In the genomic region with DNA sequence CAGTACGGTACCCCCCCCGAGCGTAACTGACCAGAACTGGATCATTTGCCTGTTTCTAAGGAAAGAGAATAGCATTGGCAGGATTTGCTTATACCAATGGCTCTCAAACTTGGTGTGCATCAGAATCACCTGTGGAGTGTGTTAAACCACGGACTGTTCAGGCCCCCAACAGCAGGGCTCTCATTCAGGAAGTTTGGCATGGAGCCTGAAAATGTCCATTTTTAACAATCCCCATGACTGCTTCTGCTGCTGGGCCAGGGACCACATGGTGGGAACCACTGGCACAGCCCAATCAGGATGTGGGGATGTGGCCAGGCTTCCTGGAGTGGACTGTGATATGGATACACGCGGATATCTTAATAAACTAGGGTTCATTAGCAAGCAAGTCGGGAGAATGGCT, we compare ENCODE assay signal across 22 cellular contexts.
"Had no signal": no experiment of that assay in that cellular context is flagged by ENCODE, and none has a peak within 500 bp of the region (broad histone marks: within the 10 kb centered on the region; RNA-seq: fewer than 3 reads in every experiment).

No MANE protein-coding gene starts in this region.

- H3K9me3 ChIP-seq: ascending aorta, colonic mucosa, gastrocnemius medialis, pancreas, suprapubic skin had no signal

- H3K4me2 ChIP-seq: hepatocyte, neural progenitor cell had no signal

- ATAC-seq: activated naive CD8-positive, alpha-beta T cell treated with anti-CD3 and anti-CD28 coated beads, Interleukin-2, amount 50 U/mL, for 24 hours; activated T-cell treated with anti-CD3 and anti-CD28 coated beads, Interleukin-2, amount 50 U/mL, for 72 hours; gastrocnemius medialis; pancreas; stimulated activated naive CD8-positive, alpha-beta T cell treated with anti-CD3 and anti-CD28 coated beads, Interleukin-15, Interleukin-2, amounts not matched to agents 100 U/mL and 50 U/mL, for 24 hours had no signal

- H3K4me3 Mint-ChIP-seq: activated CD4-positive, alpha-beta memory T cell treated with anti-CD3 and anti-CD28 coated beads, Interleukin-2, amount 10 ng/mL, durations not matched to agents 7 days and 5 days; activated naive CD8-positive, alpha-beta T cell treated with anti-CD3 and anti-CD28 coated beads, Interleukin-2, amount 50 U/mL, for 24 hours; activated T-cell treated with anti-CD3 and anti-CD28 coated beads, Interleukin-2, amount 50 U/mL, for 72 hours; mesothelial cell of epicardium; neural progenitor cell; type B pancreatic cell had no signal

- H3K27ac Mint-ChIP-seq: activated CD4-positive, alpha-beta memory T cell treated with anti-CD3 and anti-CD28 coated beads, Interleukin-2, amount 10 ng/mL, durations not matched to agents 7 days and 5 days; activated naive CD8-positive, alpha-beta T cell treated with anti-CD3 and anti-CD28 coated beads, Interleukin-2, amount 50 U/mL, for 24 hours; activated T-cell treated with anti-CD3 and anti-CD28 coated beads, Interleukin-2, amount 50 U/mL, for 72 hours; mesothelial cell of epicardium; neural progenitor cell; type B pancreatic cell had no signal

- H3K36me3 Mint-ChIP-seq: mesothelial cell of epicardium, neural progenitor cell, type B pancreatic cell had no signal

- H3K4me1 Mint-ChIP-seq: mesothelial cell of epicardium had no signal

- H3K4me1 ChIP-seq: ascending aorta, colonic mucosa, gastrocnemius medialis, neural progenitor cell, pancreas had no signal

- H2AFZ ChIP-seq: hepatocyte, neural progenitor cell had no signal

- H3K27ac ChIP-seq: ascending aorta, cardiac muscle cell, colonic mucosa, epithelial cell of prostate, gastrocnemius medialis, hepatocyte, neural progenitor cell, pancreas, suprapubic skin, VCaP had no signal

- DNase-seq: activated CD4-positive, alpha-beta memory T cell treated with anti-CD3 and anti-CD28 coated beads, Interleukin-2, amount 10 ng/mL, durations not matched to agents 7 days and 5 days; activated gamma-delta T cell treated with Interleukin-2 at 50 U/mL for 16 hours; activated naive CD8-positive, alpha-beta T cell treated with anti-CD3 and anti-CD28 coated beads, Interleukin-2, amount 50 U/mL, for 24 hours; activated T-cell treated with anti-CD3 and anti-CD28 coated beads, Interleukin-2, amount 50 U/mL, for 72 hours; colonic mucosa; effector CD8-positive, alpha-beta T cell; gastrocnemius medialis; kidney glomerular epithelial cell; pancreas; stimulated activated CD4-positive, alpha-beta T cell treated with anti-CD3 and anti-CD28 coated beads, Interleukin-4, amount 100 ng/mL, for 1 hour; stimulated activated CD8-positive, alpha-beta memory T cell treated with anti-CD3 and anti-CD28 coated beads, Interleukin-4, amount 100 ng/mL, for 48 hours; stimulated activated naive CD8-positive, alpha-beta T cell treated with anti-CD3 and anti-CD28 coated beads, Interleukin-15, Interleukin-2, amounts not matched to agents 100 U/mL and 50 U/mL, for 24 hours; T1000 had no signal

- H3K27me3 ChIP-seq: ascending aorta, cardiac muscle cell, colonic mucosa, gastrocnemius medialis, hepatocyte, neural progenitor cell, pancreas, suprapubic skin had no signal

- H3K9ac ChIP-seq: neural progenitor cell had no signal

- H3K9me3 Mint-ChIP-seq: activated CD4-positive, alpha-beta memory T cell treated with anti-CD3 and anti-CD28 coated beads, Interleukin-2, amount 10 ng/mL, durations not matched to agents 7 days and 5 days; activated naive CD8-positive, alpha-beta T cell treated with anti-CD3 and anti-CD28 coated beads, Interleukin-2, amount 50 U/mL, for 24 hours; activated T-cell treated with anti-CD3 and anti-CD28 coated beads, Interleukin-2, amount 50 U/mL, for 72 hours; mesothelial cell of epicardium; neural progenitor cell; type B pancreatic cell had no signal

- H3K79me2 ChIP-seq: hepatocyte had no signal

- H3K27me3 Mint-ChIP-seq: activated naive CD8-positive, alpha-beta T cell treated with anti-CD3 and anti-CD28 coated beads, Interleukin-2, amount 50 U/mL, for 24 hours; type B pancreatic cell had no signal
